8 cellular contexts compared by ENCODE assay signal in genomic region chr4:37648084-37648817, GRCh38. TPM values are rescaled to one million over a fixed set of nuclear protein-coding genes. Genes with fewer than 3 reads are reported as not detected.
DNase-seq lines count a peak whose midpoint lies in the region; FAIRE-seq and TF ChIP-seq lines count a peak whose summit lies in the region.

No MANE protein-coding gene starts in this region.

- H3K27me3 ChIP-seq in NT2/D1 (ENCODE audit: insufficient read depth, insufficient read length), result no peaks in the 10 kb centered on the region

- no peaks in the 10 kb centered on the region for H3K9me3 ChIP-seq in NT2/D1 (ENCODE audit: insufficient read depth, low read length)

- no peak overlapping the region for H3K9ac ChIP-seq in NT2/D1 (ENCODE audit: insufficient read length, low read depth)

- H3K36me3 ChIP-seq in NT2/D1 (ENCODE audit: insufficient read depth, insufficient read length, low read length), result peaks cover 8% of the 10 kb centered on the region

- no peak overlapping the region for H3K4me3 ChIP-seq in NT2/D1 (ENCODE audit: insufficient read length, low read depth)

- no peak for TF ChIP-seq POLR2A in GM12891 (IDR thresholded peaks at IDR 0.05; ENCODE audit: low read depth, low read length)

- H3K4me1 ChIP-seq in NT2/D1 (ENCODE audit: insufficient read depth, insufficient read length), result peaks cover 4% of the 10 kb centered on the region

- DNase-seq in GM12891 (ENCODE audit: insufficient read length, low spot score) (no peak), NT2/D1 (ENCODE audit: low read depth, low spot score) (peak; percentile 52), fibroblast of gingiva (ENCODE audit: low read depth) (peak; percentile 92), pulmonary artery endothelial cell (ENCODE audit: low read depth, low spot score) (peak; percentile 86), NCI-H524 treated with DMSO at 0.1 percent for 48 hours (lab: John Stamatoyannopoulos, UW) (no peak), GM20000 (ENCODE audit: low spot score) (no peak), inferior parietal cortex (ENCODE audit: extremely low spot score) (no peak), SKM-1 treated with dmso at 0.1 percent for 144 hours (lab: John Stamatoyannopoulos, UW; ENCODE audit: unreplicated experiment) (no peak)

- FAIRE-seq in GM12891 (lab: Jason Lieb, UNC), result peak; percentile 5

- TF ChIP-seq CTCF in GM20000 (IDR thresholded peaks at IDR 0.05; ENCODE audit: extremely low read depth, missing control alignments), result no peak

TF ChIP-seq in GM12891, 5 proteins besides CTCF, POLR2A, EP300 and RAD21:
- no peak for TF ChIP-seq TAF1 (IDR thresholded peaks at IDR 0.05; ENCODE audit: low read depth, low read length)
- TF ChIP-seq POLR2AphosphoS5 (IDR thresholded peaks at IDR 0.05; ENCODE audit: low read depth, low read length), result no peak
- TF ChIP-seq SPI1 (IDR thresholded peaks at IDR 0.05; ENCODE audit: low read depth, low read length), result no peak
- TF ChIP-seq POU2F2 (IDR thresholded peaks at IDR 0.05; ENCODE audit: low read depth, low read length), result no peak
- TF ChIP-seq PAX5 (IDR thresholded peaks at IDR 0.05; ENCODE audit: insufficient read depth, low read length, severe bottlenecking), result no peak

RNA-seq across cellular contexts. Expression of gene RELL1, which starts 37.9 kb away (rescaled TPM):
- 1.3 TPM for polyA plus RNA-seq in GM12891 (2012; ENCODE audit: low read depth, missing spikeins)
- total RNA-seq in pulmonary artery endothelial cell, result 231 and 291 TPM in 2 replicates

Comparison
In these comparisons a context has a peak if more than half of its experiments do, and no peak if none do; other contexts are left out.
1. DNase-seq: peak in NT2/D1 (single experiment), fibroblast of gingiva (single experiment) and pulmonary artery endothelial cell (single experiment); none in GM12891 (single experiment), NCI-H524 treated with DMSO at 0.1 percent for 48 hours (single experiment), GM20000 (single experiment), inferior parietal cortex (single experiment) and SKM-1 treated with dmso at 0.1 percent for 144 hours (single experiment).